In genomic region chr5:55624841-55625602, GRCh38 we compare ENCODE assay signal across 18 cellular contexts.
DNase-seq lines count a peak whose midpoint lies in the region; ATAC-seq and TF ChIP-seq lines count a peak whose summit lies in the region.
"Had no signal": no experiment of that assay in that cellular context is flagged by ENCODE, and none has a peak within 500 bp of the region (broad histone marks: within the 10 kb centered on the region; RNA-seq: fewer than 3 reads in every experiment).

No MANE protein-coding gene starts in this region.

- H3K9me3 Mint-ChIP-seq in WTC11, result no peaks in the 10 kb centered on the region
- H3K9me3 Mint-ChIP-seq in T-helper 2 cell treated with Interferon-gamma antibody and Interleukin-4, amounts not matched to agents 5 μg/mL and 100 μg/mL, for 36 hours, result no peaks in the 10 kb centered on the region
- H3K9me3 Mint-ChIP-seq: activated T-helper 2 cell treated with anti-CD3 and anti-CD28 coated beads, Interferon-gamma antibody, Interleukin-2, Interleukin-4, amounts not matched to agents 10 μg/mL and 5 μg/mL and 100 μg/mL, durations not matched to agents 14 hours and 24 hours and 36 hours; effector memory CD8-positive, alpha-beta T cell had no signal

- peak overlapping the region; percentile 19 for H3K27ac ChIP-seq in A673 (ENCODE audit: low read depth, low read length, poor library complexity, severe bottlenecking)
- H3K27ac ChIP-seq in psoas muscle, result peak overlapping the region; percentile 27
- H3K27ac ChIP-seq: pancreas, SJCRH30 had no signal

- peak overlapping the region; percentile 99 for H3K27ac Mint-ChIP-seq in WTC11
- H3K27ac Mint-ChIP-seq in T-helper 2 cell treated with Interferon-gamma antibody and Interleukin-4, amounts not matched to agents 5 μg/mL and 100 μg/mL, for 36 hours, result no peak overlapping the region

- H3K36me3 ChIP-seq in A673 (ENCODE audit: insufficient read depth, low read length, poor library complexity, severe bottlenecking) (no peaks in the 10 kb centered on the region), psoas muscle (ENCODE audit: insufficient read depth in 1 of 2, low read depth in 1 of 2) (no peaks in the 10 kb centered on the region)
- H3K36me3 ChIP-seq: pancreas, SJCRH30 had no signal

- no TSS peak for BruUV-seq in A673 (replicated peaks; lab: Mats Ljungman, UMichigan)

- ATAC-seq in WTC11 (peak; percentile 51), psoas muscle (no peak), GM19452 (IDR thresholded peaks at IDR 0.05; ENCODE audit: unreplicated experiment) (no peak)
- ATAC-seq: activated CD4-positive, CD25-positive, alpha-beta regulatory T cell treated with anti-CD3 and anti-CD28 coated beads, Interleukin-2, amount 50 U/mL, for 24 hours; effector memory CD8-positive, alpha-beta T cell; pancreas had no signal

- peaks cover 26% of the 10 kb centered on the region for H3K4me1 ChIP-seq in A673 (ENCODE audit: insufficient read depth, low read length, poor library complexity, severe bottlenecking)
- H3K4me1 ChIP-seq in psoas muscle, result peaks cover 9% of the 10 kb centered on the region
- H3K4me1 ChIP-seq: SJCRH30 had no signal

- intact Hi-C loops in A673 (cut with micrococcal nuclease; ENCODE audit: unreplicated experiment), result no loop called here
- intact Hi-C loops in psoas muscle (cut with DNase I), result no loop called here

- no peaks in the 10 kb centered on the region for H3K27me3 ChIP-seq in A673 (replicated peaks; ENCODE audit: insufficient read depth, low read depth, low read length, poor library complexity)
- no peaks in the 10 kb centered on the region for H3K27me3 ChIP-seq in psoas muscle (ENCODE audit: insufficient read depth in 3 of 3, low read length in 2 of 3)
- H3K27me3 ChIP-seq: pancreas, SJCRH30, spleen had no signal

- DNase-seq in A673 (ENCODE audit: low spot score), result no peak
- no peak for DNase-seq in WTC11 (ENCODE audit: low spot score)
- peak; percentile 92 for DNase-seq in islet precursor cell
- DNase-seq in psoas muscle, result no peak
- no peak for DNase-seq in T-helper 2 cell treated with Interferon-gamma antibody and Interleukin-4, amounts not matched to agents 5 μg/mL and 100 μg/mL, for 36 hours (ENCODE audit: low spot score)
- no peak for DNase-seq in SW480 (ENCODE audit: low spot score)
- no peak for DNase-seq in HPDE6-E6E7 (ENCODE audit: extremely low spot score)
- DNase-seq: effector memory CD8-positive, alpha-beta T cell; hippocampal formation; NCI-H2029 treated with DMSO at 0.1 percent for 48 hours; NCI-H524 treated with DMSO at 0.1 percent for 48 hours; OCI-M1; pancreas; SJCRH30; spleen had no signal

- H3K27me3 Mint-ChIP-seq in WTC11 (ENCODE audit: low read depth), result no peaks in the 10 kb centered on the region
- H3K27me3 Mint-ChIP-seq in T-helper 2 cell treated with Interferon-gamma antibody and Interleukin-4, amounts not matched to agents 5 μg/mL and 100 μg/mL, for 36 hours (ENCODE audit: low read depth), result no peaks in the 10 kb centered on the region
- H3K27me3 Mint-ChIP-seq: effector memory CD8-positive, alpha-beta T cell had no signal

- peak overlapping the region; percentile 49 for H3K4me3 Mint-ChIP-seq in WTC11
- H3K4me3 Mint-ChIP-seq in T-helper 2 cell treated with Interferon-gamma antibody and Interleukin-4, amounts not matched to agents 5 μg/mL and 100 μg/mL, for 36 hours, result no peak overlapping the region
- H3K4me3 Mint-ChIP-seq: effector memory CD8-positive, alpha-beta T cell had no signal

- CTCF ChIA-PET in A673 (lab: Charles Lee), result no interaction called here
- CTCF ChIA-PET in WTC11 (lab: Charles Lee), result no interaction called here

- H3K4me3 ChIP-seq in A673 (ENCODE audit: low read depth, low read length, poor library complexity, severe bottlenecking) (no peak overlapping the region), psoas muscle (no peak overlapping the region)
- H3K4me3 ChIP-seq: pancreas, SJCRH30, spleen had no signal

- POLR2A ChIA-PET in A673 (lab: Charles Lee; ENCODE audit: low non-redundant PET) (no interaction called here), WTC11 (lab: Charles Lee) (interaction anchor here (0.6 kb wide), 1 partner anchor 198 kb away, joined by 5 read pairs; no protein-coding TSS in a partner anchor)

- H3K36me3 Mint-ChIP-seq in WTC11, result peaks cover 3% of the 10 kb centered on the region; the same call in 1 of the 2 replicates
- H3K36me3 Mint-ChIP-seq in T-helper 2 cell treated with Interferon-gamma antibody and Interleukin-4, amounts not matched to agents 5 μg/mL and 100 μg/mL, for 36 hours (ENCODE audit: low read depth), result peaks cover 18% of the 10 kb centered on the region

- peaks cover 56% of the 10 kb centered on the region for H3K4me1 Mint-ChIP-seq in WTC11
- H3K4me1 Mint-ChIP-seq in T-helper 2 cell treated with Interferon-gamma antibody and Interleukin-4, amounts not matched to agents 5 μg/mL and 100 μg/mL, for 36 hours (ENCODE audit: low read depth), result peaks cover 17% of the 10 kb centered on the region

- no peaks in the 10 kb centered on the region for H3K9me3 ChIP-seq in A673 (ENCODE audit: low read depth, low read length, poor library complexity, severe bottlenecking)
- H3K9me3 ChIP-seq in psoas muscle, result no peaks in the 10 kb centered on the region
- H3K9me3 ChIP-seq: pancreas, SJCRH30, spleen had no signal

- WGBS in psoas muscle, 3 donors, result 62 to 75% (median 70%) methylated on average over 8 of the region's 8 CpGs

- TF ChIP-seq CTCF in A673 (conservative IDR thresholded peaks at IDR 0.05; ENCODE audit: low read depth, low read length) (no peak), WTC11 (IDR thresholded peaks at IDR 0.05) (no peak), psoas muscle (IDR thresholded peaks at IDR 0.05) (no peak)

TF ChIP-seq in WTC11, 78 proteins besides CTCF, POLR2A, EP300 and RAD21:
- TF ChIP-seq SOX15 (CRISPR knock-in tag; IDR thresholded peaks at IDR 0.05) (no peak), ZNF423 (CRISPR knock-in tag; IDR thresholded peaks at IDR 0.05) (0 out of 2 replicates have a peak, but pooled peaks have one; percentile 8), TEAD1 (CRISPR knock-in tag; IDR thresholded peaks at IDR 0.05) (0 out of 2 replicates have a peak, but pooled peaks have one; percentile 19)
